ENCODE assay signal across 10 cellular contexts in genomic region chr3:142984255-142984654, GRCh38. TPM values are rescaled to one million over a fixed set of nuclear protein-coding genes. Genes with fewer than 3 reads are reported as not detected.
"Had no signal": no experiment of that assay in that cellular context is flagged by ENCODE, and none has a peak within 500 bp of the region (broad histone marks: within the 10 kb centered on the region; RNA-seq: fewer than 3 reads in every experiment).

No MANE protein-coding gene starts in this region.

- H3K27ac Mint-ChIP-seq: HFFc6, IgD-negative memory B cell had no signal

- FAIRE-seq: HTR-8/SVneo had no signal

- DNase-seq: GM23248, GOT3, H7, HFFc6, KG1 had no signal

- H3K9me3 Mint-ChIP-seq: HFFc6, IgD-negative memory B cell had no signal

- ATAC-seq: HCT116 had no signal

- H3K36me3 ChIP-seq: HAP-1 had no signal

- H3K9me3 ChIP-seq: HAP-1 had no signal

- H2AFZ ChIP-seq: GM23248 had no signal

- H3K4me3 ChIP-seq: GM23248, HAP-1 had no signal

- H3K27ac ChIP-seq: GM23248 had no signal

- H3K36me3 Mint-ChIP-seq: IgD-negative memory B cell had no signal

- H3K9ac ChIP-seq: GM23248 had no signal

- H3K4me3 Mint-ChIP-seq: HFFc6 had no signal

RNA-seq across cellular contexts. Expression of gene PAQR9, which starts 20.8 kb away (rescaled TPM):
- total RNA-seq: GM23248, HT-29 had no signal
- polyA plus RNA-seq: GM23248, IgD-negative memory B cell had no signal
